13 cellular contexts compared by ENCODE assay signal in the genomic region with DNA sequence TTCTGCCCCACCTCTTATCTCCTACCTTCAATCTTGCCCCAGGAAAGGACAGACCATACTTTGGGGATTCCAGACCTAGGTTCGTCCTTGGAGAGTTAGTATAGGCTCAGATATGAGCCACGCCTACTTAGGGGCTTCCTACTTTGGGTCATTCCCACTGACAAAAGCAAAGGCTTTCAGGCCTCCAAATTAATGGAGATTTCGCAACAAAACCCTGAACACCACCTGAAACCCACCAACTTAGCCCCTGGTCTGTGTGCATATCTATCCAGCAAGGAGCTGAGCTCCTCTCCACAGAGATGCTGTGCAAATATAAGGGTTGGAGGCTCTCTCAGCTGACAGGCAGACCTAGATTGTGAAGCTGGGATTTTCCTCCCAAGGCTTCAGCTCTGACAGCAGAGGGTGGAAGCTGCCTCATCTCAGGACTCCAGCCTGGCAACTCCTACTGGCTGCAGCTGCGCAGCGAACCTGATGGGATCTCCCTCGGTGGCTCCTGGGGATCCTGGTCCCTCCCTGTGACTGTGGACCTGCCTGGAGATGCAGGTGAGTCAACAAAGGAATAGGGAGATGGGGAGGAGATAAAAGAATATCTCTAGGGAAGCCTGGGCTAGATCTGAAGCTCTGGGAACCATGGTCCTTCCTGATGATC. TPM values are rescaled to one million over a fixed set of nuclear protein-coding genes. Genes with fewer than 3 reads are reported as not detected.
DNase-seq lines count a peak whose midpoint lies in the region; ATAC-seq and TF ChIP-seq lines count a peak whose summit lies in the region.
"Had no signal": no experiment of that assay in that cellular context is flagged by ENCODE, and none has a peak within 500 bp of the region (broad histone marks: within the 10 kb centered on the region; RNA-seq: fewer than 3 reads in every experiment).

No MANE protein-coding gene starts in this region.

- TF ChIP-seq CTCF in endothelial cell (IDR thresholded peaks at IDR 0.05; ENCODE audit: unreplicated experiment), result no peak

- ATAC-seq in left ventricle myocardium superior (no peak), GM19395 (IDR thresholded peaks at IDR 0.05; ENCODE audit: unreplicated experiment) (no peak)
- ATAC-seq: GM12878, GM23338 had no signal

- intact Hi-C loops in cardiac septum (cut with DNase I), result no loop called here
- intact Hi-C loops in left ventricle myocardium superior (cut with micrococcal nuclease), result no loop called here

- peaks cover 3% of the 10 kb centered on the region for H3K36me3 Mint-ChIP-seq in endothelial cell (ENCODE audit: low read depth, unreplicated experiment)

- no peak overlapping the region for H3K4me3 ChIP-seq in H7 (ENCODE audit: insufficient read depth, low read depth, low read length)
- H3K4me3 ChIP-seq: BLaER1 treated with 17β-estradiol and CSF1 and Interleukin-3, amounts not matched to agents 10 nM and 100 nM; GM12878; GM23338 had no signal

- no peaks in the 10 kb centered on the region for H3K9me3 Mint-ChIP-seq in endothelial cell (ENCODE audit: unreplicated experiment)
- H3K9me3 Mint-ChIP-seq: CD4-positive, CD25-positive, alpha-beta regulatory T cell; GM23338; H9 had no signal

- peaks cover 9% of the 10 kb centered on the region for H3K27me3 Mint-ChIP-seq in endothelial cell (ENCODE audit: unreplicated experiment)

- H3K36me3 ChIP-seq in H7 (replicated peaks; ENCODE audit: control insufficient read depth, insufficient read depth, low read length), result no peaks in the 10 kb centered on the region
- H3K36me3 ChIP-seq: BLaER1 treated with 17β-estradiol and CSF1 and Interleukin-3, amounts not matched to agents 10 nM and 100 nM had no signal

- no peaks in the 10 kb centered on the region; the same call in 1 of the 2 replicates for H3K27me3 ChIP-seq in H7 (ENCODE audit: control insufficient read depth, insufficient read depth, low read length)
- H3K27me3 ChIP-seq: BLaER1 treated with 17β-estradiol and CSF1 and Interleukin-3, amounts not matched to agents 10 nM and 100 nM had no signal

- H3K4me3 Mint-ChIP-seq in endothelial cell (ENCODE audit: unreplicated experiment), result peak overlapping the region; percentile 31
- H3K4me3 Mint-ChIP-seq: CD4-positive, CD25-positive, alpha-beta regulatory T cell; GM23338; H9 had no signal

- H3K27ac Mint-ChIP-seq in endothelial cell (ENCODE audit: unreplicated experiment), result no peak overlapping the region
- H3K27ac Mint-ChIP-seq: GM23338, H9 had no signal

- H3K4me1 Mint-ChIP-seq in endothelial cell (ENCODE audit: unreplicated experiment), result peaks cover 32% of the 10 kb centered on the region
- H3K4me1 Mint-ChIP-seq: CD4-positive, CD25-positive, alpha-beta regulatory T cell had no signal

- DNase-seq in cardiac septum (ENCODE audit: low spot score) (peak; percentile 41), left ventricle myocardium superior (no peak), endothelial cell (ENCODE audit: low spot score) (no peak), DMS79 (lab: John Stamatoyannopoulos, UW) (no peak), H7 (no peak)
- DNase-seq: CD4-positive, CD25-positive, alpha-beta regulatory T cell; H9 had no signal

RNA-seq across cellular contexts. Expression of a gene that starts 2.1 kb away (rescaled TPM):
- total RNA-seq in cardiac septum (1.6 TPM), left ventricle myocardium superior (0.40 TPM), endothelial cell (ENCODE audit: unreplicated experiment) (6.2 TPM)
- 0.48 TPM in 1 of 2 replicates, not detected in the other for total RNA-seq in H7 (2014; rRNA removed; shearing (Covaris generic))
- total RNA-seq: G401, GM12878, GM23338, H9 had no signal

RNA-seq across cellular contexts. Expression of a gene that starts 19.1 kb away (rescaled TPM):
- total RNA-seq in cardiac septum (0.78 TPM), left ventricle myocardium superior (1.3 TPM), endothelial cell (ENCODE audit: unreplicated experiment) (24.3 TPM)
- 493 and 564 TPM in 2 replicates for total RNA-seq in H7 (2014; rRNA removed; shearing (Covaris generic))

RNA-seq across cellular contexts. Expression of a gene that starts 28.1 kb away (rescaled TPM):
- 37.8 TPM for total RNA-seq in cardiac septum
- total RNA-seq in left ventricle myocardium superior, result 30.2 TPM
- 88.7 TPM for total RNA-seq in endothelial cell (ENCODE audit: unreplicated experiment)
- 44.6 and 61.3 TPM in 2 replicates for total RNA-seq in H7 (2014; rRNA removed; shearing (Covaris generic))

RNA-seq across cellular contexts. Expression of a gene that starts 38.9 kb away (rescaled TPM):
- total RNA-seq in cardiac septum (27.7 TPM), left ventricle myocardium superior (21.9 TPM), endothelial cell (ENCODE audit: unreplicated experiment) (643 TPM)
- 2.6 and 5.4 TPM in 2 replicates for total RNA-seq in H7 (2014; rRNA removed; shearing (Covaris generic))
- total RNA-seq: G401, HT-29 had no signal

RNA-seq across cellular contexts. Expression of a gene that starts 49.9 kb away (rescaled TPM):
- total RNA-seq in cardiac septum, result 17.9 TPM
- total RNA-seq in left ventricle myocardium superior, result 16.0 TPM
- total RNA-seq in endothelial cell (ENCODE audit: unreplicated experiment), result 19.5 TPM
- total RNA-seq in H7 (2014; rRNA removed; shearing (Covaris generic)), result 37.6 and 41.2 TPM in 2 replicates

Comparison
In these comparisons a context has a peak if more than half of its experiments do, and no peak if none do; other contexts are left out.
1. RNA of a gene that starts 19.1 kb away (total RNA-seq): 493 to 564 TPM in H7; 24.3 TPM in endothelial cell (single experiment), 1.3 TPM in left ventricle myocardium superior (single experiment) and 0.78 TPM in cardiac septum (single experiment); every median in the first group is over 10 times any median in the second.